In genomic region chr10:6465854-6466524, GRCh38 we compare ENCODE assay signal across 18 cellular contexts.
A peak's percentile ranks its signal among the peaks of the same experiment; 100 is the strongest.
DNase-seq lines count a peak whose midpoint lies in the region; ATAC-seq and TF ChIP-seq lines count a peak whose summit lies in the region.
"Had no signal": no experiment of that assay in that cellular context is flagged by ENCODE, and none has a peak within 500 bp of the region (broad histone marks: within the 10 kb centered on the region; RNA-seq: fewer than 3 reads in every experiment).

No MANE protein-coding gene starts in this region.

- H3K27me3 Mint-ChIP-seq in activated CD8-positive, alpha-beta memory T cell treated with anti-CD3 and anti-CD28 coated beads, Interleukin-2, amount 10 ng/mL, durations not matched to agents 7 days and 5 days: no peaks in the 10 kb centered on the region
- peaks cover 1 to 4% (median 3%) of the 10 kb centered on the region in 3 donors for H3K27me3 Mint-ChIP-seq in immature natural killer cell (ENCODE audit: low read depth in 3 of 3)

- no peak for TF ChIP-seq CTCF in GM20000 (IDR thresholded peaks at IDR 0.05; ENCODE audit: extremely low read depth, missing control alignments)

- H3K4me3 Mint-ChIP-seq in activated CD8-positive, alpha-beta memory T cell treated with anti-CD3 and anti-CD28 coated beads, Interleukin-2, amount 10 ng/mL, durations not matched to agents 7 days and 5 days: no peak overlapping the region
- H3K4me3 Mint-ChIP-seq in immature natural killer cell: no peak overlapping the region
- H3K4me3 Mint-ChIP-seq: CD14-positive monocyte, IgD-negative memory B cell had no signal

- CTCF ChIA-PET in activated CD8-positive, alpha-beta memory T cell treated with anti-CD3 and anti-CD28 coated beads, Interleukin-2, amount 10 ng/mL, durations not matched to agents 7 days and 5 days (lab: Charles Lee): interaction anchor here (0.9 to 4.4 kb wide), 2 partner anchors 20 to 28 kb away, joined by 3 to 16 read pairs; no protein-coding TSS in a partner anchor

- peaks cover 82% of the 10 kb centered on the region for H3K36me3 Mint-ChIP-seq in activated CD8-positive, alpha-beta memory T cell treated with anti-CD3 and anti-CD28 coated beads, Interleukin-2, amount 10 ng/mL, durations not matched to agents 7 days and 5 days
- peaks cover 37 to 77% (median 58%) of the 10 kb centered on the region in 3 donors for H3K36me3 Mint-ChIP-seq in immature natural killer cell

- peak; percentile 65 for DNase-seq in activated CD8-positive, alpha-beta memory T cell treated with anti-CD3 and anti-CD28 coated beads for 24 hours
- DNase-seq in activated CD8-positive, alpha-beta memory T cell treated with anti-CD3 and anti-CD28 coated beads, Interleukin-2, amount 50 U/mL, for 4 hours: no peak
- DNase-seq in activated CD8-positive, alpha-beta memory T cell treated with anti-CD3 and anti-CD28 coated beads, Interleukin-2, amount 10 ng/mL, durations not matched to agents 7 days and 5 days: no peak
- DNase-seq in immature natural killer cell (no peak), GM20000 (ENCODE audit: low spot score) (no peak)
- peak; percentile 27 for DNase-seq in stimulated activated CD8-positive, alpha-beta memory T cell treated with anti-CD3 and anti-CD28 coated beads, Interleukin-4, amount 100 ng/mL, for 24 hours (ENCODE audit: low read depth)
- DNase-seq: amniotic stem cell; central memory CD4-positive, alpha-beta T cell; DMS79; left cardiac atrium; NCI-H2029; NCI-H510A treated with DMSO at 0.1 percent for 48 hours; occipital lobe; sigmoid colon had no signal

- H3K4me1 Mint-ChIP-seq in activated CD8-positive, alpha-beta memory T cell treated with anti-CD3 and anti-CD28 coated beads, Interleukin-2, amount 10 ng/mL, durations not matched to agents 7 days and 5 days: peaks cover 24% of the 10 kb centered on the region
- peaks cover 17 to 33% of the 10 kb centered on the region in 2 donors for H3K4me1 Mint-ChIP-seq in immature natural killer cell
- H3K4me1 Mint-ChIP-seq: CD14-positive monocyte had no signal

- no peak for ATAC-seq in activated CD8-positive, alpha-beta memory T cell treated with anti-CD3 and anti-CD28 coated beads, Interleukin-2, amount 10 ng/mL, durations not matched to agents 7 days and 5 days
- ATAC-seq in GM21619 (IDR thresholded peaks at IDR 0.05; ENCODE audit: unreplicated experiment): no peak
- ATAC-seq in GM19351 (IDR thresholded peaks at IDR 0.05; ENCODE audit: unreplicated experiment): no peak
- ATAC-seq: left cardiac atrium had no signal

- H3K9me3 Mint-ChIP-seq in activated CD8-positive, alpha-beta memory T cell treated with anti-CD3 and anti-CD28 coated beads, Interleukin-2, amount 10 ng/mL, durations not matched to agents 7 days and 5 days (ENCODE audit: low read depth): peaks cover 11% of the 10 kb centered on the region
- H3K9me3 Mint-ChIP-seq in immature natural killer cell: no peaks in the 10 kb centered on the region

- peak overlapping the region; percentile 1 for H3K27ac Mint-ChIP-seq in activated CD8-positive, alpha-beta memory T cell treated with anti-CD3 and anti-CD28 coated beads, Interleukin-2, amount 10 ng/mL, durations not matched to agents 7 days and 5 days
- peak overlapping the region in 5 of 6 donors; percentile 5 to 67 (median 51) for H3K27ac Mint-ChIP-seq in immature natural killer cell
- H3K27ac Mint-ChIP-seq: CD14-positive monocyte, IgD-negative memory B cell had no signal

Comparison
In these comparisons a context has a peak if more than half of its experiments do, and no peak if none do; other contexts are left out.
1. DNase-seq: peak in activated CD8-positive, alpha-beta memory T cell treated with anti-CD3 and anti-CD28 coated beads for 24 hours (single experiment) and stimulated activated CD8-positive, alpha-beta memory T cell treated with anti-CD3 and anti-CD28 coated beads, Interleukin-4, amount 100 ng/mL, for 24 hours (single experiment); none in activated CD8-positive, alpha-beta memory T cell treated with anti-CD3 and anti-CD28 coated beads, Interleukin-2, amount 50 U/mL, for 4 hours (single experiment), activated CD8-positive, alpha-beta memory T cell treated with anti-CD3 and anti-CD28 coated beads, Interleukin-2, amount 10 ng/mL, durations not matched to agents 7 days and 5 days (single experiment), immature natural killer cell (0 of 3) and GM20000 (single experiment).